In genomic region chr11:1303973-1304372, GRCh38 we compare ENCODE assay signal across 11 cellular contexts. TPM values are rescaled to one million over a fixed set of nuclear protein-coding genes. Genes with fewer than 3 reads are reported as not detected.
DNase-seq lines count a peak whose midpoint lies in the region; ATAC-seq, FAIRE-seq and TF ChIP-seq lines count a peak whose summit lies in the region.
"Had no signal": no experiment of that assay in that cellular context is flagged by ENCODE, and none has a peak within 500 bp of the region (broad histone marks: within the 10 kb centered on the region; RNA-seq: fewer than 3 reads in every experiment).

No MANE protein-coding gene starts in this region.

- H3K4me3 Mint-ChIP-seq in activated naive CD8-positive, alpha-beta T cell treated with anti-CD3 and anti-CD28 coated beads, Interleukin-2, amount 50 U/mL, for 24 hours, result no peak overlapping the region
- H3K4me3 Mint-ChIP-seq: activated B cell treated with CpG ODN at 0.5 μM for 24 hours had no signal

- no peaks in the 10 kb centered on the region for H4K20me1 ChIP-seq in HepG2 (ENCODE audit: insufficient read depth, low read length)

- peaks cover 13% of the 10 kb centered on the region for H3K4me1 ChIP-seq in NT2/D1 (ENCODE audit: insufficient read depth, insufficient read length)
- peaks cover 92% of the 10 kb centered on the region for H3K4me1 ChIP-seq in HepG2 (ENCODE audit: insufficient read depth, low read length)
- peaks cover 79% of the 10 kb centered on the region for H3K4me1 ChIP-seq in stomach smooth muscle (ENCODE audit: control insufficient read depth, insufficient read depth, low read length)

- H3K4me3 ChIP-seq in NT2/D1 (ENCODE audit: insufficient read length, low read depth) (no peak overlapping the region), dorsolateral prefrontal cortex (peak overlapping the region in 21 of 59 donors; percentile 0 to 97 (median 22)), HepG2 (replicated peaks in 1 of 3; ENCODE audit: insufficient read depth in 1 of 3, low read depth in 2 of 3, low read length in 3 of 3) (peak overlapping the region in 2 of 3 experiments; percentile 53 to 69; a peak in 3 of 6 replicates), stomach smooth muscle (ENCODE audit: low read length in 2 of 2) (peak overlapping the region; percentile 16 to 47)

- peaks cover 23% of the 10 kb centered on the region for H3K4me1 Mint-ChIP-seq in activated naive CD8-positive, alpha-beta T cell treated with anti-CD3 and anti-CD28 coated beads, Interleukin-2, amount 50 U/mL, for 24 hours

- peak overlapping the region; percentile 83 for H3K4me2 ChIP-seq in HepG2 (ENCODE audit: low read depth, low read length)

- POLR2A ChIA-PET in HepG2 (lab: Yijun Ruan, JAX), result interaction anchor here (1.0 to 2.2 kb wide), 4 partner anchors 23 to 47 kb away, joined by 3 to 15 read pairs (median 4); no protein-coding TSS in a partner anchor

- H3K27me3 Mint-ChIP-seq in activated naive CD8-positive, alpha-beta T cell treated with anti-CD3 and anti-CD28 coated beads, Interleukin-2, amount 50 U/mL, for 24 hours, result no peaks in the 10 kb centered on the region
- H3K27me3 Mint-ChIP-seq: activated B cell treated with CpG ODN at 0.5 μM for 24 hours had no signal

- no peaks in the 10 kb centered on the region for H3K9me3 Mint-ChIP-seq in activated naive CD8-positive, alpha-beta T cell treated with anti-CD3 and anti-CD28 coated beads, Interleukin-2, amount 50 U/mL, for 24 hours
- H3K9me3 Mint-ChIP-seq: activated B cell treated with CpG ODN at 0.5 μM for 24 hours had no signal

- H3K36me3 Mint-ChIP-seq in activated naive CD8-positive, alpha-beta T cell treated with anti-CD3 and anti-CD28 coated beads, Interleukin-2, amount 50 U/mL, for 24 hours (ENCODE audit: low read depth), result peaks cover 1% of the 10 kb centered on the region

- intact Hi-C loops in dorsolateral prefrontal cortex (cut with DNase I) (loop anchor here (2.0 to 5.0 kb wide), 2 partner anchors 33 to 85 kb away; partner anchors contain the start of gene BRSK2 (in 1 of the 2)), HepG2 (cut with micrococcal nuclease; ENCODE audit: unreplicated experiment) (loop anchor here (10.0 kb wide), 1 partner anchor 81 kb away; the partner anchor contains the start of gene BRSK2)

- H3K36me3 ChIP-seq in NT2/D1 (ENCODE audit: insufficient read depth, insufficient read length, low read length), result peaks cover 43% of the 10 kb centered on the region
- H3K36me3 ChIP-seq in HepG2 (replicated peaks in 1 of 2; ENCODE audit: control insufficient read depth in 1 of 2, insufficient read depth in 2 of 2, low read length in 2 of 2), result peaks cover 3 to 8% of the 10 kb centered on the region in 2 experiments; a peak in 3 of 5 replicates
- H3K36me3 ChIP-seq in stomach smooth muscle (ENCODE audit: control insufficient read depth in 2 of 2, insufficient read depth in 2 of 2, low read length in 2 of 2), result peaks cover 0 to 2% of the 10 kb centered on the region in 2 donors

- peak overlapping the region in 55 of 59 donors; percentile 12 to 98 (median 82) for H3K27ac ChIP-seq in dorsolateral prefrontal cortex
- peak overlapping the region; percentile 95 for H3K27ac ChIP-seq in HepG2 (ENCODE audit: extremely low read length, insufficient read depth, low read length)
- H3K27ac ChIP-seq in stomach smooth muscle (ENCODE audit: low read length), result peak overlapping the region; percentile 60

- H2AFZ ChIP-seq in HepG2 (ENCODE audit: low read length), result no peak overlapping the region

- TF ChIP-seq POLR2A in HepG2 (IDR thresholded peaks at IDR 0.05; ENCODE audit: insufficient read depth in 1 of 2, low read depth in 2 of 2, low read length in 2 of 2), result no peak

- TF ChIP-seq EP300 in HepG2 (IDR thresholded peaks at IDR 0.05; ENCODE audit: low read depth in 2 of 2, low read length in 2 of 2), result no peak
- TF ChIP-seq EP300 in HepG2 (CRISPR knock-in tag; IDR thresholded peaks at IDR 0.05; ENCODE audit: borderline replicate concordance), result no peak

- in situ Hi-C loops in HepG2 (cut with HindIII; ENCODE audit: extremely low pct_ligation_motif_present, low pct_unique_long_range_greater_than_20kb), result no loop called here

- FAIRE-seq in HepG2 (lab: Jason Lieb, UNC), result peak; percentile 4

- CTCF ChIA-PET in HepG2 (lab: Yijun Ruan, JAX; ENCODE audit: low intra/inter-chr PET ratio, low total read pairs), result no interaction called here

- ATAC-seq in HepG2 (peak; percentile 3; the same call in 1 of the 3 replicates), omental fat pad (ENCODE audit: low FRiP score) (no peak), HG02973 (IDR thresholded peaks at IDR 0.05; ENCODE audit: unreplicated experiment) (no peak)
- ATAC-seq in activated naive CD8-positive, alpha-beta T cell treated with anti-CD3 and anti-CD28 coated beads, Interleukin-2, amount 50 U/mL, for 24 hours, result no peak

- no TSS peak for BruUV-seq in HepG2 (replicated peaks; lab: Mats Ljungman, UMichigan)

- TF ChIP-seq CTCF in dorsolateral prefrontal cortex (IDR thresholded peaks at IDR 0.05 in 54 of 56, conservative IDR thresholded peaks at IDR 0.05 in 2 of 56; ENCODE audit: low read depth in 1 of 56, partially characterized antibody in 56 of 56), result no peak
- TF ChIP-seq CTCF in HepG2 (CRISPR knock-in tag; IDR thresholded peaks at IDR 0.05), result no peak
- no peak for TF ChIP-seq CTCF in omental fat pad (IDR thresholded peaks at IDR 0.05)

- no peak overlapping the region for H3K27ac Mint-ChIP-seq in activated naive CD8-positive, alpha-beta T cell treated with anti-CD3 and anti-CD28 coated beads, Interleukin-2, amount 50 U/mL, for 24 hours
- H3K27ac Mint-ChIP-seq: activated B cell treated with CpG ODN at 0.5 μM for 24 hours had no signal

- no peak for TF ChIP-seq RAD21 in HepG2 (CRISPR knock-in tag; IDR thresholded peaks at IDR 0.05)

- H3K27me3 ChIP-seq in NT2/D1 (ENCODE audit: insufficient read depth, insufficient read length) (no peaks in the 10 kb centered on the region), dorsolateral prefrontal cortex (no peaks in the 10 kb centered on the region), HepG2 (ENCODE audit: control insufficient read depth in 1 of 2, insufficient read depth in 2 of 2, low read length in 2 of 2) (no peaks in the 10 kb centered on the region), stomach smooth muscle (ENCODE audit: control insufficient read depth in 1 of 2, insufficient read depth in 2 of 2, low read length in 2 of 2) (no peaks in the 10 kb centered on the region)

- DNase-seq in NT2/D1 (ENCODE audit: low read depth, low spot score), result no peak
- peak in 5 of 10 donors; percentile 14 to 50 (median 35) for DNase-seq in dorsolateral prefrontal cortex
- DNase-seq in HepG2 (ENCODE audit: low spot score), result no peak
- no peak for DNase-seq in omental fat pad (ENCODE audit: low spot score)
- no peak for DNase-seq in activated naive CD8-positive, alpha-beta T cell treated with anti-CD3 and anti-CD28 coated beads, Interleukin-2, amount 50 U/mL, for 24 hours
- DNase-seq in NCI-H128 (lab: John Stamatoyannopoulos, UW; ENCODE audit: unreplicated experiment), result no peak
- DNase-seq: activated B cell treated with CpG ODN at 0.5 μM for 24 hours, NCI-H524, SIG-M5 had no signal

- H3K9me3 ChIP-seq in NT2/D1 (ENCODE audit: insufficient read depth, low read length) (no peaks in the 10 kb centered on the region), HepG2 (ENCODE audit: low read length) (no peaks in the 10 kb centered on the region), stomach smooth muscle (ENCODE audit: control insufficient read depth in 2 of 2, low read length in 2 of 2) (no peaks in the 10 kb centered on the region)

- peak overlapping the region; percentile 52 for H3K9ac ChIP-seq in NT2/D1 (ENCODE audit: insufficient read length, low read depth)
- peak overlapping the region; percentile 70 for H3K9ac ChIP-seq in HepG2 (ENCODE audit: insufficient read depth, low read depth, low read length)
- peak overlapping the region; percentile 32 to 51 for H3K9ac ChIP-seq in stomach smooth muscle (ENCODE audit: low read length in 2 of 2)

- peaks cover 87% of the 10 kb centered on the region for H3K79me2 ChIP-seq in HepG2 (ENCODE audit: insufficient read depth, low read length)

- 36% methylated on average over 10 of the region's 10 CpGs for WGBS in HepG2 (ENCODE audit: low lambda C conversion rate)

TF ChIP-seq in HepG2, 621 proteins besides CTCF, POLR2A, EP300 and RAD21 (continues in another document):
- TF ChIP-seq ZNF879 (CRISPR knock-in tag; IDR thresholded peaks at IDR 0.05), result no peak
- no peak for TF ChIP-seq YEATS4 (CRISPR knock-in tag; IDR thresholded peaks at IDR 0.05; ENCODE audit: borderline replicate concordance)
- TF ChIP-seq ZNF891 (CRISPR knock-in tag; IDR thresholded peaks at IDR 0.05), result 0 out of 2 replicates have a peak, but pooled peaks have one; percentile 6
- TF ChIP-seq ZNF12 (CRISPR knock-in tag; IDR thresholded peaks at IDR 0.05), result no peak
- no peak for TF ChIP-seq PRMT3 (CRISPR knock-in tag; IDR thresholded peaks at IDR 0.05; ENCODE audit: borderline replicate concordance, low read depth)
- TF ChIP-seq MXD4 (CRISPR knock-in tag; IDR thresholded peaks at IDR 0.05), result no peak
- no peak for TF ChIP-seq ZNF577 (CRISPR knock-in tag; IDR thresholded peaks at IDR 0.05; ENCODE audit: borderline replicate concordance, low read depth)

RNA-seq across cellular contexts. Expression of gene TOLLIP, which starts 5.5 kb away (rescaled TPM):
- total RNA-seq in dorsolateral prefrontal cortex (100 to 1,000 TPM; 129 to 348 (median 261) TPM), HepG2 (2016; rRNA removed; fragmentation: Illumina TruSeq; extraction: Trizol) (19.4 and 25.9 TPM in 2 replicates), omental fat pad (10 to 100 TPM; 33.6 to 52.8 (median 39.9) TPM)
- 21.8 and 24.1 TPM in 2 replicates for total RNA-seq in HepG2 (2016; cell fraction: cytosol; rRNA removed; fragmentation: Illumina TruSeq; extraction: Trizol; ENCODE audit: low read depth)
- total RNA-seq in HepG2 (2016; cell fraction: insoluble cytoplasmic fraction; rRNA removed; fragmentation: Illumina TruSeq; extraction: Trizol), result 18.0 and 24.4 TPM in 2 replicates
- 16.0 and 17.9 TPM in 2 replicates for total RNA-seq in HepG2 (2016; cell fraction: membrane; rRNA removed; fragmentation: Illumina TruSeq; extraction: Trizol)
- 11.3 and 14.6 TPM in 2 replicates for total RNA-seq in HepG2 (2016; cell fraction: nucleus; rRNA removed; fragmentation: Illumina TruSeq; extraction: Trizol)
- polyA plus RNA-seq in HepG2 (2011; rRNA removed), result 44.2 and 47.5 TPM in 2 replicates
- 27.1 and 38.7 TPM in 2 replicates for polyA plus RNA-seq in HepG2 (2011; cell fraction: cytosol; rRNA removed)
- 59.6 and 61.9 TPM in 2 replicates for polyA plus RNA-seq in HepG2 (2011; cell fraction: nucleus; rRNA removed)
- polyA plus RNA-seq in HepG2 (2012), result 31.4 and 32.5 TPM in 2 replicates
- polyA plus RNA-seq in HepG2 (2016; cell fraction: cytosol; fragmentation: Illumina TruSeq; extraction: Trizol; ENCODE audit: low read depth), result 23.1 and 26.1 TPM in 2 replicates
- 40.7 and 53.4 TPM in 2 replicates for polyA plus RNA-seq in HepG2 (2016; cell fraction: insoluble cytoplasmic fraction; fragmentation: Illumina TruSeq; extraction: Trizol; ENCODE audit: low read depth)
- 25.9 and 29.3 TPM in 2 replicates for polyA plus RNA-seq in HepG2 (2016; cell fraction: membrane; fragmentation: Illumina TruSeq; extraction: Trizol; ENCODE audit: low read depth)
- 27.5 and 35.7 TPM in 2 replicates for polyA plus RNA-seq in HepG2 (2016; cell fraction: nucleus; fragmentation: Illumina TruSeq; extraction: Trizol; ENCODE audit: insufficient read depth, low read depth)
- 19.2 and 101 TPM in 2 replicates for polyA minus RNA-seq in HepG2 (2011; rRNA and poly(A)+ RNA removed; ENCODE audit: low replicate concordance)
- polyA minus RNA-seq in HepG2 (2011; cell fraction: cytosol; rRNA and poly(A)+ RNA removed), result 14.2 and 15.4 TPM in 2 replicates
- 17.4 and 24.5 TPM in 2 replicates for polyA minus RNA-seq in HepG2 (2011; cell fraction: nucleus; rRNA and poly(A)+ RNA removed)
